Comparison of ENCODE assay signal across 14 cellular contexts in genomic region chr11:14748093-14748492, GRCh38.
"Had no signal": no experiment of that assay in that cellular context is flagged by ENCODE, and none has a peak within 500 bp of the region (broad histone marks: within the 10 kb centered on the region; RNA-seq: fewer than 3 reads in every experiment).

No MANE protein-coding gene starts in this region.

- FAIRE-seq: kidney, small intestine had no signal

- ATAC-seq: esophagus mucosa, gastrocnemius medialis, heart right ventricle, left cardiac atrium, lower lobe of right lung, natural killer cell had no signal

- DNase-seq: effector CD4-positive, alpha-beta T cell; endodermal cell; gastrocnemius medialis; heart right ventricle; kidney; left cardiac atrium; left ventricle myocardium inferior; lower lobe of right lung; natural killer cell; small intestine; stimulated activated CD4-positive, alpha-beta T cell treated with anti-CD3 and anti-CD28 coated beads, Interleukin-2, amount 100 ng/mL, for 48 hours; stimulated activated naive CD4-positive, alpha-beta T cell treated with Interleukin-2 at 50 U/mL for 16 hours; trophoblast cell had no signal
